Comparison of ENCODE assay signal across 1 cellular context in the genomic region with DNA sequence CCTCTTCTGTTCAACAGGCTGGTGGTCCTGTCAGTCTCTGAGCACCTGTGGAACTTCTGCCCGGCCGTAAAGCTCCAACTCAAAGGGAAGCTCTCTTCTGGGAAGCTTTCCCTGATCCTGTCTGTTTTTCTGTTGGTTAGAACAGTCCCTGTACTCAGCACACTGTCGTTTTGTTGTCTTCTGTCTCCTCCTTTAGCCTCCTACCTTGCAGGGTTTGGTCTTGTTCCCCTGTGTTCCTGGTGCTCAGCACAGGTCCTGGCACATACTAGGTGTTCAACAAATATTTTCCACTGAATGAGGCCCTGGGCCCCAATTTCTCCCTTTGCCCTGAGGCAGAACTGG.
TF ChIP-seq lines count a peak whose summit lies in the region.

No MANE protein-coding gene starts in this region.

TF ChIP-seq in GM12891, 5 proteins besides CTCF, POLR2A, EP300 and RAD21 (continued from another document):
- no peak for TF ChIP-seq PAX5 (IDR thresholded peaks at IDR 0.05; ENCODE audit: insufficient read depth, low read length, severe bottlenecking)
- TF ChIP-seq TAF1 (IDR thresholded peaks at IDR 0.05; ENCODE audit: low read depth, low read length), result no peak
